In the genomic region with DNA sequence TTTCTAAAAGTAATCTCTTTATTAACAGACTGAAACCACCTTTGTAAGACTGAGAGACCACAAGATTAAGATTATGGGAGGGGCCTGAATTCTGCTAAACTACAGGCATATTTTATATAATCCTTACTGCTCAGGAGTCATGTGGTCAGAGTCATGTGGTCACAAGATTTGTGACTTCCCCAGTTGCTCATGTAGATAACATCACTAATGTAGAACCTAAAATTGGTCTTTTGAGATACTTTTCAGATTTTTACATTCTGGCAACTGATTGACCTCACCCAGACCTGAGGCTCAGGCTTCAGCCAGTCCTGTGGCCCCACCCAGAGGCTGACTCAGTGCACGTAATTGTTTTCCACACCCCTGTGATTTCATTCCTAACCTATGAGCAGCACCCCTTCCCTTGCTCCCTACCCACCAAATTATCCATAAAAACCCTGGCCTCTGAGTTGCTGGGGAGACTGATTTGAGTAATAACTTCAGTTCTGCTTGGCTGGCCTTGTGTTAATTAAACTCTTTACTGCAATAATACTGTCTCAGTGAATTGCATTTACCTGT, we compare ENCODE assay signal across 9 cellular contexts. TPM values are rescaled to one million over a fixed set of nuclear protein-coding genes. Genes with fewer than 3 reads are reported as not detected.
DNase-seq lines count a peak whose midpoint lies in the region; ATAC-seq and TF ChIP-seq lines count a peak whose summit lies in the region.
"Had no signal": no experiment of that assay in that cellular context is flagged by ENCODE, and none has a peak within 500 bp of the region (broad histone marks: within the 10 kb centered on the region; RNA-seq: fewer than 3 reads in every experiment).

No MANE protein-coding gene starts in this region.

- H3K79me2 ChIP-seq in fibroblast of lung (ENCODE audit: control insufficient read depth, insufficient read depth, low read length), result no peaks in the 10 kb centered on the region

- peaks cover 25% of the 10 kb centered on the region for H3K4me1 Mint-ChIP-seq in Caco-2 (ENCODE audit: low read depth, unreplicated experiment)

- H4K20me1 ChIP-seq in fibroblast of lung (ENCODE audit: control insufficient read depth, extremely low read depth, insufficient read depth, low read length), result no peaks in the 10 kb centered on the region

- no peak for TF ChIP-seq CTCF in Caco-2 (IDR thresholded peaks at IDR 0.05; ENCODE audit: insufficient read depth in 1 of 2, low read depth in 1 of 2, low read length in 1 of 2, severe bottlenecking in 1 of 2, unreplicated experiment in 1 of 2)
- TF ChIP-seq CTCF in fibroblast of lung (conservative IDR thresholded peaks at IDR 0.05 in 1 of 2, IDR thresholded peaks at IDR 0.05 in 1 of 2; ENCODE audit: low read depth in 1 of 2, low read length in 2 of 2), result no peak

- no TSS peak for BruUV-seq in Caco-2 (replicated peaks; lab: Mats Ljungman, UMichigan)

- peak overlapping the region; percentile 92 for H3K27ac ChIP-seq in fibroblast of lung (ENCODE audit: insufficient read depth, low read length)
- H3K27ac ChIP-seq: VCaP had no signal

- CTCF ChIA-PET in Caco-2 (lab: Charles Lee), result no interaction called here

- H3K27me3 ChIP-seq in Caco-2 (replicated peaks; ENCODE audit: control insufficient read depth, insufficient read depth, low read length) (no peaks in the 10 kb centered on the region), fibroblast of lung (ENCODE audit: control insufficient read depth, insufficient read depth, low read length) (no peaks in the 10 kb centered on the region)

- peak overlapping the region; percentile 45 for H3K4me2 ChIP-seq in fibroblast of lung (ENCODE audit: extremely low read depth, insufficient read depth, low read length)

- DNase-seq in Caco-2 (peak; percentile 48 to 61), HT1080 (ENCODE audit: low read depth) (peak; percentile 89), fibroblast of lung (ENCODE audit: low read depth in 2 of 2) (peak; percentile 77 to 95)
- peak; percentile 22 for DNase-seq in stimulated activated CD4-positive, alpha-beta T cell treated with anti-CD3 and anti-CD28 coated beads, Interleukin-1b, Interleukin-23, amount 100 ng/mL, for 48 hours

- H3K4me1 ChIP-seq in Caco-2, result peaks cover 52% of the 10 kb centered on the region
- H3K4me1 ChIP-seq in fibroblast of lung (ENCODE audit: control insufficient read depth, extremely low read depth, insufficient read depth, low read length), result peaks cover 15% of the 10 kb centered on the region

- no peaks in the 10 kb centered on the region for H3K36me3 Mint-ChIP-seq in Caco-2 (ENCODE audit: insufficient read depth, unreplicated experiment)

- H3K4me3 ChIP-seq in Caco-2 (ENCODE audit: low read depth, low read length) (no peak overlapping the region), fibroblast of lung (replicated peaks in 1 of 4; ENCODE audit: control extremely low read depth in 1 of 4, insufficient read depth in 1 of 4, low read depth in 3 of 4, low read length in 4 of 4) (no peak overlapping the region)

- H3K9me3 ChIP-seq in Caco-2 (no peaks in the 10 kb centered on the region), fibroblast of lung (ENCODE audit: control insufficient read depth, insufficient read depth, low read depth, low read length) (no peaks in the 10 kb centered on the region)

- intact Hi-C loops in Caco-2 (cut with micrococcal nuclease; ENCODE audit: unreplicated experiment), result loop anchor here (1.0 kb wide), 1 partner anchor 149 kb away; no protein-coding TSS in a partner anchor

- H3K36me3 ChIP-seq in Caco-2 (ENCODE audit: control insufficient read depth, insufficient read depth, low read length) (no peaks in the 10 kb centered on the region), fibroblast of lung (ENCODE audit: control insufficient read depth, insufficient read depth, low read length) (no peaks in the 10 kb centered on the region)

- H3K9me3 Mint-ChIP-seq in Caco-2 (ENCODE audit: unreplicated experiment), result no peaks in the 10 kb centered on the region

- no peak overlapping the region for H2AFZ ChIP-seq in fibroblast of lung (ENCODE audit: low read length)

- ATAC-seq in GM19397 (IDR thresholded peaks at IDR 0.05; ENCODE audit: unreplicated experiment) (peak; percentile 48), GM18867 (IDR thresholded peaks at IDR 0.05; ENCODE audit: unreplicated experiment) (no peak), GM21390 (IDR thresholded peaks at IDR 0.05; ENCODE audit: unreplicated experiment) (no peak)
- ATAC-seq in activated CD4-positive, CD25-positive, alpha-beta regulatory T cell treated with anti-CD3 and anti-CD28 coated beads, Interleukin-2, amount 50 U/mL, for 24 hours, result peak; percentile 80 to 88

- POLR2A ChIA-PET in Caco-2 (lab: Charles Lee), result no interaction called here

- no peak overlapping the region for H3K4me3 Mint-ChIP-seq in Caco-2 (ENCODE audit: unreplicated experiment)

- H3K27ac Mint-ChIP-seq in Caco-2 (ENCODE audit: unreplicated experiment), result no peak overlapping the region

- no peaks in the 10 kb centered on the region for H3K27me3 Mint-ChIP-seq in Caco-2 (ENCODE audit: insufficient read depth, unreplicated experiment)

- peak overlapping the region; percentile 46 for H3K9ac ChIP-seq in fibroblast of lung (ENCODE audit: insufficient read depth, low read length)

RNA-seq across cellular contexts. Expression of gene ZNF326, which starts 41.8 kb away (rescaled TPM):
- total RNA-seq in Caco-2 (2022) (31.7 and 32.3 TPM in 2 replicates), fibroblast of lung (7.2 and 8.1 TPM in 2 replicates)
- 3.9 and 5.5 TPM in 2 replicates for total RNA-seq in HT1080 (2014; rRNA removed; shearing (Covaris generic))
- 18.5 and 22.4 TPM in 2 replicates for polyA plus RNA-seq in HT1080 (2015; cell fraction: cytosol; rRNA removed)
- polyA plus RNA-seq in HT1080 (2015; cell fraction: nucleus; rRNA removed), result 39.1 and 41.4 TPM in 2 replicates
- polyA plus RNA-seq in fibroblast of lung, result 10.8 and 14.1 TPM in 2 replicates
- 15.5 and 20.3 TPM in 2 replicates for polyA plus RNA-seq in fibroblast of lung (2012)
- 2.9 and 4.1 TPM in 2 replicates for polyA minus RNA-seq in fibroblast of lung (ENCODE audit: low replicate concordance)

Comparison
In these comparisons a context has a peak if more than half of its experiments do, and no peak if none do; other contexts are left out.
1. DNase-seq: peak in every context shown above with its lines; median percentile 89 in HT1080; 86 in fibroblast of lung; 54 in Caco-2; 22 in stimulated activated CD4-positive, alpha-beta T cell treated with anti-CD3 and anti-CD28 coated beads, Interleukin-1b, Interleukin-23, amount 100 ng/mL, for 48 hours.
2. ATAC-seq: peak in GM19397 (single experiment) and activated CD4-positive, CD25-positive, alpha-beta regulatory T cell treated with anti-CD3 and anti-CD28 coated beads, Interleukin-2, amount 50 U/mL, for 24 hours (2 of 2); none in GM18867 (single experiment) and GM21390 (single experiment).